Comparison of ENCODE assay signal across 29 cellular contexts in genomic region chr5:96388186-96388585, GRCh38. TPM values are rescaled to one million over a fixed set of nuclear protein-coding genes. Genes with fewer than 3 reads are reported as not detected.
DNase-seq lines count a peak whose midpoint lies in the region; ATAC-seq and TF ChIP-seq lines count a peak whose summit lies in the region.
"Had no signal": no experiment of that assay in that cellular context is flagged by ENCODE, and none has a peak within 500 bp of the region (broad histone marks: within the 10 kb centered on the region; RNA-seq: fewer than 3 reads in every experiment).

No MANE protein-coding gene starts in this region.

- DNase-seq in EH (ENCODE audit: low read depth): peak; percentile 29
- peak; percentile 64 for DNase-seq in MG63
- DNase-seq in astrocyte of the spinal cord (ENCODE audit: low read depth, low spot score): peak; percentile 14
- DNase-seq in fibroblast of villous mesenchyme (ENCODE audit: low read depth): peak; percentile 65
- no peak for DNase-seq in osteoblast (ENCODE audit: insufficient read length, low spot score, missing footprints)
- DNase-seq in left lobe of liver (ENCODE audit: low spot score): no peak
- DNase-seq: activated CD4-positive, alpha-beta T cell treated with anti-CD3 and anti-CD28 coated beads for 4 hours; activated CD8-positive, alpha-beta memory T cell treated with anti-CD3 and anti-CD28 coated beads for 24 hours; activated naive CD4-positive, alpha-beta T cell treated with Interleukin-2 at 50 U/mL for 16 hours; activated T-cell treated with anti-CD3 and anti-CD28 coated beads, Interleukin-2, amount 50 U/mL, for 24 hours; amygdala; dorsolateral prefrontal cortex; gastrocnemius medialis; hypothalamus; left ventricle myocardium superior; naive thymus-derived CD8-positive, alpha-beta T cell; NCI-H1092; NCI-H187 treated with DMSO at 0.1 percent for 48 hours; NCI-H526 treated with DMSO at 0.1 percent for 48 hours; occipital lobe; stimulated activated CD4-positive, alpha-beta T cell treated with anti-CD3 and anti-CD28 coated beads, Interleukin-2, amount 100 ng/mL, for 24 hours; upper lobe of right lung had no signal

- no peak overlapping the region for H3K4me2 ChIP-seq in osteoblast (ENCODE audit: insufficient read depth, low read length)
- H3K4me2 ChIP-seq: GM23338, smooth muscle cell had no signal

- H3K4me3 ChIP-seq in MG63: no peak overlapping the region
- H3K4me3 ChIP-seq in astrocyte of the spinal cord (ENCODE audit: low read depth, low read length): no peak overlapping the region
- H3K4me3 ChIP-seq in fibroblast of villous mesenchyme (ENCODE audit: low read depth, low read length): no peak overlapping the region
- no peak overlapping the region for H3K4me3 ChIP-seq in osteoblast (ENCODE audit: insufficient read depth, low read length)
- H3K4me3 ChIP-seq: dorsolateral prefrontal cortex, gastrocnemius medialis, GM23338, smooth muscle cell, upper lobe of right lung had no signal

- no peak for ATAC-seq in left lobe of liver
- no peak for ATAC-seq in GM18502 (IDR thresholded peaks at IDR 0.05; ENCODE audit: poor library complexity, unreplicated experiment)
- ATAC-seq: gastrocnemius medialis; GM23338; HepG2; left ventricle myocardium superior; naive thymus-derived CD8-positive, alpha-beta T cell; upper lobe of right lung had no signal

- no peak overlapping the region for H2AFZ ChIP-seq in osteoblast (ENCODE audit: low read length)
- H2AFZ ChIP-seq: GM23338 had no signal

- H3K4me1 ChIP-seq in osteoblast (ENCODE audit: insufficient read depth, low read length): peaks cover 14% of the 10 kb centered on the region
- H3K4me1 ChIP-seq: upper lobe of right lung had no signal

- in situ Hi-C loops in astrocyte of the spinal cord (cut with HindIII; ENCODE audit: low sequenced_read_pairs): no loop called here

- TF ChIP-seq CTCF in astrocyte of the spinal cord (IDR thresholded peaks at IDR 0.05; ENCODE audit: low read depth, low read length) (no peak), fibroblast of villous mesenchyme (IDR thresholded peaks at IDR 0.05; ENCODE audit: insufficient read depth, low read depth, low read length) (no peak), osteoblast (IDR thresholded peaks at IDR 0.05; ENCODE audit: extremely low read depth, low read depth, low read length) (no peak)

- no peaks in the 10 kb centered on the region for H3K36me3 ChIP-seq in MG63
- H3K36me3 ChIP-seq in osteoblast (ENCODE audit: insufficient read depth, low read length): no peaks in the 10 kb centered on the region
- H3K36me3 ChIP-seq: gastrocnemius medialis, upper lobe of right lung had no signal

- H3K9me3 ChIP-seq in MG63 (no peaks in the 10 kb centered on the region), osteoblast (ENCODE audit: low read depth, low read length) (no peaks in the 10 kb centered on the region)
- H3K9me3 ChIP-seq: gastrocnemius medialis, upper lobe of right lung had no signal

- H3K27ac ChIP-seq in osteoblast (ENCODE audit: low read depth, low read length): no peak overlapping the region
- H3K27ac ChIP-seq: dorsolateral prefrontal cortex, gastrocnemius medialis, upper lobe of right lung had no signal

- no peaks in the 10 kb centered on the region for H4K20me1 ChIP-seq in osteoblast (ENCODE audit: insufficient read depth, low read length)

- H3K27me3 ChIP-seq in MG63 (no peaks in the 10 kb centered on the region), osteoblast (ENCODE audit: insufficient read depth, low read length) (no peaks in the 10 kb centered on the region)
- H3K27me3 ChIP-seq: dorsolateral prefrontal cortex, gastrocnemius medialis, upper lobe of right lung had no signal

- H3K79me2 ChIP-seq in osteoblast (ENCODE audit: insufficient read depth, low read length): no peaks in the 10 kb centered on the region

RNA-seq across cellular contexts. Expression of gene PCSK1, which starts 44.9 kb away (rescaled TPM):
- total RNA-seq in MG63 (2014; rRNA removed; shearing (Covaris generic); ENCODE audit: low replicate concordance): 0.10 TPM in 1 of 2 replicates, not detected in the other
- total RNA-seq in fibroblast of villous mesenchyme (under 0.01 TPM in 1 of 2 replicates, not detected in the other), osteoblast (0.88 and 1.1 TPM in 2 replicates), left lobe of liver (not detected)
- total RNA-seq: HepG2; LHCN-M2; mesothelial cell of epicardium; naive thymus-derived CD8-positive, alpha-beta T cell; renal cortical epithelial cell; upper lobe of right lung had no signal

Comparison
In these comparisons a context has a peak if more than half of its experiments do, and no peak if none do; other contexts are left out.
1. DNase-seq: peak in EH (single experiment), MG63 (single experiment), astrocyte of the spinal cord (single experiment) and fibroblast of villous mesenchyme (single experiment); none in osteoblast (single experiment) and left lobe of liver (single experiment).